Comparison of ENCODE assay signal across 18 cellular contexts in the genomic region with DNA sequence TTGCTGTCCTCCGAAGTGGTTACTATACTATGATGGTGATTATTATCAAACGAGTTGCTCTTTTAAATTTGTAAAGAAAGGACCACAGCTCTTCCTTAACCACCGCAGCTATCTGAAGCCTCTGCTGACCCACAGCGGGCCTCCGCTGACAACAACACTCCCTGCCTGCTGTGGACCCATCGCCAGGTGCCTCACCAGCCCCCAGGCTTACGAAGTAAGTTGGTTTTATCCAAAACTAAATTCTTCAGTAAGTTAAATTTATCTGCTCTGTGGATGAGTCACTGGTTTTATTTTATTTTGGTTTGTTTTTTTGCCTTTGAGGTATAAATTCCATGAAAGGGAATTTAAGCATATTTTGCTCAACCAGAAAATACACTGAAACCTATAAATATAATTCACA.
"Had no signal": no experiment of that assay in that cellular context is flagged by ENCODE, and none has a peak within 500 bp of the region (broad histone marks: within the 10 kb centered on the region; RNA-seq: fewer than 3 reads in every experiment).

No MANE protein-coding gene starts in this region.

- DNase-seq: activated CD4-positive, alpha-beta memory T cell treated with anti-CD3 and anti-CD28 coated beads for 36 hours; activated CD4-positive, alpha-beta T cell treated with anti-CD3 and anti-CD28 coated beads for 48 hours; activated naive CD4-positive, alpha-beta T cell treated with Interleukin-2 at 50 U/mL for 16 hours; activated naive CD8-positive, alpha-beta T cell treated with anti-CD3 and anti-CD28 coated beads for 36 hours; activated T-cell treated with anti-CD3 and anti-CD28 coated beads, Interleukin-2, amount 50 U/mL, for 48 hours; amniotic stem cell; brain microvascular endothelial cell; caudate nucleus; effector memory CD8-positive, alpha-beta T cell; hypothalamus; left ventricle myocardium inferior; natural killer cell; spleen; stimulated activated CD4-positive, alpha-beta T cell treated with anti-CD3 and anti-CD28 coated beads, Interleukin-4, amount 100 ng/mL, for 24 hours; stimulated activated naive CD4-positive, alpha-beta T cell treated with Interleukin-2 at 50 U/mL for 16 hours; T1000 had no signal

- ATAC-seq: effector memory CD8-positive, alpha-beta T cell; esophagus mucosa; natural killer cell had no signal

- H3K27ac ChIP-seq: brain microvascular endothelial cell, left ventricle myocardium inferior, prostate gland, spleen had no signal

- H3K4me1 ChIP-seq: left ventricle myocardium inferior, prostate gland, spleen had no signal

- H3K36me3 ChIP-seq: brain microvascular endothelial cell, left ventricle myocardium inferior, prostate gland had no signal

- H3K27me3 ChIP-seq: brain microvascular endothelial cell, spleen had no signal

- H3K4me3 ChIP-seq: left ventricle myocardium inferior, prostate gland, spleen had no signal

- H3K9me3 ChIP-seq: left ventricle myocardium inferior, prostate gland, spleen had no signal
